ENCODE assay signal across 18 cellular contexts in genomic region chrX:112654871-112655270, GRCh38.
DNase-seq lines count a peak whose midpoint lies in the region; ATAC-seq lines count a peak whose summit lies in the region.
"Had no signal": no experiment of that assay in that cellular context is flagged by ENCODE, and none has a peak within 500 bp of the region (broad histone marks: within the 10 kb centered on the region; RNA-seq: fewer than 3 reads in every experiment).

No MANE protein-coding gene starts in this region.

- ATAC-seq in HG02852 (IDR thresholded peaks at IDR 0.05; ENCODE audit: unreplicated experiment) (peak; percentile 43), HG03045 (IDR thresholded peaks at IDR 0.05; ENCODE audit: unreplicated experiment) (no peak)
- ATAC-seq: activated T-helper 17 cell treated with anti-CD3 and anti-CD28 coated beads, Interleukin-2, amount 50 U/mL, for 72 hours had no signal

- DNase-seq in ELR (ENCODE audit: low read depth): peak; percentile 4
- peak; percentile 59 for DNase-seq in astrocyte of the hippocampus (ENCODE audit: low read depth, low spot score)
- DNase-seq in iris pigment epithelial cell (ENCODE audit: low read depth): peak; percentile 46
- no peak for DNase-seq in iPS-NIHi7 (ENCODE audit: extremely low spot score)
- no peak for DNase-seq in SW 1271 (lab: John Stamatoyannopoulos, UW)
- DNase-seq in activated CD8-positive, alpha-beta memory T cell treated with anti-CD3 and anti-CD28 coated beads, Interleukin-2, amount 50 U/mL, for 48 hours: no peak
- DNase-seq: activated CD4-positive, alpha-beta memory T cell treated with anti-CD3 and anti-CD28 coated beads for 36 hours; adrenal gland; Calu3; glutamatergic neuron; mammary epithelial cell; naive B cell; NCI-H226; stimulated activated CD4-positive, alpha-beta T cell treated with anti-CD3 and anti-CD28 coated beads, Interleukin-4, amount 100 ng/mL, for 4 hours; stimulated activated CD8-positive, alpha-beta memory T cell treated with anti-CD3 and anti-CD28 coated beads, Interleukin-4, amount 100 ng/mL, for 48 hours had no signal

Comparison
In these comparisons a context has a peak if more than half of its experiments do, and no peak if none do; other contexts are left out.
1. DNase-seq: peak in ELR (single experiment), astrocyte of the hippocampus (single experiment) and iris pigment epithelial cell (single experiment); none in iPS-NIHi7 (single experiment), SW 1271 (0 of 2) and activated CD8-positive, alpha-beta memory T cell treated with anti-CD3 and anti-CD28 coated beads, Interleukin-2, amount 50 U/mL, for 48 hours (single experiment).